In genomic region chr2:85410584-85411404, GRCh38 we compare ENCODE assay signal across 10 cellular contexts. TPM values are rescaled to one million over a fixed set of nuclear protein-coding genes. Genes with fewer than 3 reads are reported as not detected.
DNase-seq lines count a peak whose midpoint lies in the region; ATAC-seq and TF ChIP-seq lines count a peak whose summit lies in the region.
"Had no signal": no experiment of that assay in that cellular context is flagged by ENCODE, and none has a peak within 500 bp of the region (broad histone marks: within the 10 kb centered on the region; RNA-seq: fewer than 3 reads in every experiment).

No MANE protein-coding gene starts in this region.

- no peak overlapping the region for H3K27ac ChIP-seq in CD8-positive, alpha-beta memory T cell (ENCODE audit: low read depth, low read length)
- no peak overlapping the region for H3K27ac ChIP-seq in IMR-90 (ENCODE audit: insufficient read depth, low read length)
- H3K27ac ChIP-seq in mammary epithelial cell (ENCODE audit: insufficient read depth, low read depth, low read length) = no peak overlapping the region
- peak overlapping the region; percentile 91 for H3K27ac ChIP-seq in neutrophil

- H4K5ac ChIP-seq in IMR-90 (ENCODE audit: low read depth, low read length) = no peak overlapping the region

- no peak overlapping the region for H3K4me3 ChIP-seq in CD8-positive, alpha-beta memory T cell (ENCODE audit: low read length)
- no peak overlapping the region for H3K4me3 ChIP-seq in IMR-90 (ENCODE audit: insufficient read depth, low read depth, low read length)
- H3K4me3 ChIP-seq in mammary epithelial cell (replicated peaks in 1 of 3; ENCODE audit: insufficient read depth in 1 of 3, low read depth in 2 of 3, low read length in 3 of 3) = peak overlapping the region in 2 of 3 experiments; percentile 17 to 25
- H3K4me3 ChIP-seq in neutrophil (ENCODE audit: low read depth in 1 of 2, low read length in 1 of 2) = peak overlapping the region; percentile 69 to 80

- H2BK5ac ChIP-seq in IMR-90 (ENCODE audit: low read depth, low read length, poor library complexity, severe bottlenecking) = no peak overlapping the region

- H2BK120ac ChIP-seq in IMR-90 (ENCODE audit: low read depth, low read length) = no peak overlapping the region

- no peak overlapping the region; a peak in 1 of 4 replicates for H4K8ac ChIP-seq in IMR-90 (ENCODE audit: low read depth in 2 of 2, low read length in 2 of 2)

- H4K91ac ChIP-seq in IMR-90 (ENCODE audit: insufficient read depth, low read depth, low read length) = no peak overlapping the region

- CTCF ChIA-PET in CD8-positive, alpha-beta memory T cell (lab: Charles Lee) = interaction anchor here (0.7 to 14.1 kb wide), 2 partner anchors 9 to 144 kb away, joined by 3 to 327 read pairs; partner anchors contain the start of gene GGCX
- CTCF ChIA-PET in IMR-90 (lab: Yijun Ruan, JAX) (no interaction called here), mammary epithelial cell (lab: Charles Lee; ENCODE audit: low non-redundant PET) (no interaction called here)

- DNase-seq in CD8-positive, alpha-beta memory T cell = no peak
- DNase-seq in IMR-90 = no peak
- DNase-seq in mammary epithelial cell = peak; percentile 21
- no peak for DNase-seq in epidermal melanocyte (ENCODE audit: insufficient read length, low spot score)
- DNase-seq in midbrain (lab: John Stamatoyannopoulos, UW) = no peak
- no peak for DNase-seq in head of caudate nucleus
- DNase-seq: NCI-H2029 had no signal

- H3K56ac ChIP-seq in IMR-90 (ENCODE audit: extremely low read depth, insufficient read depth, low read length) = no peak overlapping the region

- POLR2A ChIA-PET in CD8-positive, alpha-beta memory T cell (lab: Charles Lee) = no interaction called here
- POLR2A ChIA-PET in IMR-90 (lab: Charles Lee; ENCODE audit: unreplicated experiment) = no interaction called here

- peaks cover 34 to 48% (median 39%) of the 10 kb centered on the region in 3 donors for H3K4me1 Mint-ChIP-seq in CD8-positive, alpha-beta memory T cell

- H3K9me1 ChIP-seq in IMR-90 (ENCODE audit: insufficient read depth, low read length) = peaks cover 8% of the 10 kb centered on the region

- TF ChIP-seq CTCF in IMR-90 (conservative IDR thresholded peaks at IDR 0.05; ENCODE audit: low read depth, low read length) = no peak
- TF ChIP-seq CTCF in mammary epithelial cell (conservative IDR thresholded peaks at IDR 0.05 in 1 of 2, IDR thresholded peaks at IDR 0.05 in 1 of 2; ENCODE audit: extremely low read depth in 1 of 2, insufficient read depth in 1 of 2, low read depth in 1 of 2, low read length in 2 of 2) = no peak
- no peak for TF ChIP-seq CTCF in neutrophil (IDR thresholded peaks at IDR 0.05)

- H3K4me2 ChIP-seq in IMR-90 (ENCODE audit: low read depth, low read length) (no peak overlapping the region), mammary epithelial cell (ENCODE audit: insufficient read depth, low read depth, low read length) (peak overlapping the region; percentile 80)

- H3K79me2 ChIP-seq in mammary epithelial cell (ENCODE audit: insufficient read depth, low read length) = peaks cover 49% of the 10 kb centered on the region

- no peak for TF ChIP-seq POLR2A in IMR-90 (IDR thresholded peaks at IDR 0.05; ENCODE audit: low read depth, low read length)

- peaks cover 44% of the 10 kb centered on the region for H3K4me1 ChIP-seq in CD8-positive, alpha-beta memory T cell (ENCODE audit: insufficient read depth, low read length)
- H3K4me1 ChIP-seq in IMR-90 (ENCODE audit: control insufficient read depth, insufficient read depth, low read length) = peaks cover 6% of the 10 kb centered on the region
- H3K4me1 ChIP-seq in mammary epithelial cell (ENCODE audit: insufficient read depth, low read length) = peaks cover 29% of the 10 kb centered on the region
- peaks cover 70 to 77% of the 10 kb centered on the region in 2 experiments for H3K4me1 ChIP-seq in neutrophil (ENCODE audit: control insufficient read depth in 1 of 2, insufficient read depth in 1 of 2, low read depth in 1 of 2, low read length in 1 of 2)

- H3K27me3 ChIP-seq in CD8-positive, alpha-beta memory T cell (ENCODE audit: insufficient read depth, low read length, poor library complexity, severe bottlenecking) = no peaks in the 10 kb centered on the region
- H3K27me3 ChIP-seq in IMR-90 (ENCODE audit: control insufficient read depth, insufficient read depth, low read length) (no peaks in the 10 kb centered on the region), mammary epithelial cell (ENCODE audit: insufficient read depth, low read length) (no peaks in the 10 kb centered on the region), neutrophil (no peaks in the 10 kb centered on the region)

- H3K4me3 Mint-ChIP-seq in CD8-positive, alpha-beta memory T cell = peak overlapping the region; percentile 67 to 91 (median 78)

- in situ Hi-C loops in IMR-90 (cut with MboI; ENCODE audit: low sequenced_read_pairs) = no loop called here
- in situ Hi-C loops in mammary epithelial cell (cut with MboI; ENCODE audit: low sequenced_read_pairs in 2 of 2) = no loop called here

- peak overlapping the region; percentile 56 for H3K4ac ChIP-seq in IMR-90 (ENCODE audit: low read depth, low read length)

- no TSS peak for BruUV-seq in IMR-90 (replicated peaks; lab: Mats Ljungman, UMichigan)
- BruUV-seq in mammary epithelial cell (replicated peaks; lab: Mats Ljungman, UMichigan) = no TSS peak

- H2AFZ ChIP-seq in IMR-90 (replicated peaks; ENCODE audit: low read length, poor library complexity) (peak overlapping the region; percentile 23), mammary epithelial cell (ENCODE audit: low read depth, low read length) (peak overlapping the region; percentile 75)

- TF ChIP-seq RAD21 in IMR-90 (IDR thresholded peaks at IDR 0.05; ENCODE audit: low read length) = no peak

- H2BK20ac ChIP-seq in IMR-90 (ENCODE audit: low read depth, low read length) = no peak overlapping the region

- peaks cover 5% of the 10 kb centered on the region in 2 donors for H3K27me3 Mint-ChIP-seq in CD8-positive, alpha-beta memory T cell

- H2AK9ac ChIP-seq in IMR-90 (replicated peaks; ENCODE audit: low read depth, low read length, poor library complexity) = peak overlapping the region; percentile 70

- peak overlapping the region; percentile 27; the same call in 1 of the 2 replicates for H2AK5ac ChIP-seq in IMR-90 (ENCODE audit: low read depth, low read length)

- no peak overlapping the region for H2BK15ac ChIP-seq in IMR-90 (ENCODE audit: low read depth, low read length)

- H3K36me3 Mint-ChIP-seq in CD8-positive, alpha-beta memory T cell = peaks cover 0 to 4% (median 0%) of the 10 kb centered on the region in 3 donors

- peak overlapping the region in 4 of 8 donors; percentile 8 to 35 (median 30) for H3K27ac Mint-ChIP-seq in CD8-positive, alpha-beta memory T cell

- H3K9me3 ChIP-seq in CD8-positive, alpha-beta memory T cell (ENCODE audit: low read length) = no peaks in the 10 kb centered on the region
- H3K9me3 ChIP-seq in IMR-90 (ENCODE audit: control insufficient read depth, insufficient read depth, low read length) (no peaks in the 10 kb centered on the region), mammary epithelial cell (replicated peaks; ENCODE audit: insufficient read depth, low read length) (no peaks in the 10 kb centered on the region), neutrophil (no peaks in the 10 kb centered on the region)

- H4K20me1 ChIP-seq in IMR-90 (ENCODE audit: insufficient read depth, low read length) (no peaks in the 10 kb centered on the region), mammary epithelial cell (ENCODE audit: insufficient read depth, low read length) (no peaks in the 10 kb centered on the region)

- WGBS in IMR-90 (ENCODE audit: extremely low coverage in 2 of 2, insufficient read length in 1 of 2), 2 experiments = 100% methylated on average over 3 of the region's 13 CpGs; no CpG with 5 or more reads in 1 of the 2 experiments
- 74% methylated on average over 8 of the region's 13 CpGs for WGBS in mammary epithelial cell (ENCODE audit: low coverage, missing lambda C conversion rate)

- H3K9ac ChIP-seq in IMR-90 (ENCODE audit: low read depth, low read length) (no peak overlapping the region), mammary epithelial cell (ENCODE audit: insufficient read depth, low read length) (no peak overlapping the region)

- dilution Hi-C loops in IMR-90 (cut with HindIII; ENCODE audit: low sequenced_read_pairs, unreplicated experiment) (no loop called here), mammary epithelial cell (cut with HindIII; ENCODE audit: low sequenced_read_pairs) (loop anchor here (5.0 kb wide), 3 partner anchors 48 to 112 kb away; partner anchors contain the start of gene TGOLN2)

- H3K9me3 Mint-ChIP-seq in CD8-positive, alpha-beta memory T cell = no peaks in the 10 kb centered on the region

- no peak overlapping the region for H3K14ac ChIP-seq in IMR-90 (replicated peaks; ENCODE audit: low read depth, low read length)

- intact Hi-C loops in IMR-90 (cut with micrococcal nuclease) (no loop called here), mammary epithelial cell (cut with micrococcal nuclease) (loop anchor here (5.0 to 10.0 kb wide), 3 partner anchors 83 to 294 kb away; partner anchors contain the start of genes TCF7L1 and TGOLN2), head of caudate nucleus (cut with DNase I) (no loop called here)

- peaks cover 10 to 54% of the 10 kb centered on the region in 2 experiments for H3K79me1 ChIP-seq in IMR-90 (ENCODE audit: low read depth in 1 of 2, low read length in 2 of 2)

- H3K36me3 ChIP-seq in CD8-positive, alpha-beta memory T cell (ENCODE audit: insufficient read depth, low read length) = no peaks in the 10 kb centered on the region
- H3K36me3 ChIP-seq in IMR-90 (ENCODE audit: control insufficient read depth, insufficient read depth, low read length) = no peaks in the 10 kb centered on the region
- no peaks in the 10 kb centered on the region for H3K36me3 ChIP-seq in mammary epithelial cell (ENCODE audit: insufficient read depth, low read length)
- no peaks in the 10 kb centered on the region for H3K36me3 ChIP-seq in neutrophil

- ATAC-seq in IMR-90 (ENCODE audit: low read depth) = no peak
- no peak for ATAC-seq in HG03039 (IDR thresholded peaks at IDR 0.05; ENCODE audit: unreplicated experiment)

- no peak overlapping the region for H3K18ac ChIP-seq in IMR-90 (ENCODE audit: low read depth, low read length)

- H3K23ac ChIP-seq in IMR-90 (ENCODE audit: low read depth, low read length) = no peak overlapping the region

RNA-seq across cellular contexts. Expression of gene CAPG, which starts 0.6 kb away (rescaled TPM):
- 10 to 100 TPM; 22.3 to 22.8 TPM for total RNA-seq in CD8-positive, alpha-beta memory T cell
- polyA plus RNA-seq in CD8-positive, alpha-beta memory T cell = 36.0 TPM
- 53.3 and 79.9 TPM in 2 replicates for total RNA-seq in IMR-90 (2012; rRNA removed)
- polyA plus RNA-seq in IMR-90 (2012; rRNA removed) = 98.3 and 122 TPM in 2 replicates
- polyA plus RNA-seq in IMR-90 (2012; cell fraction: cytosol; rRNA removed) = 106 and 143 TPM in 2 replicates
- polyA plus RNA-seq in IMR-90 (2012; cell fraction: nucleus; rRNA removed; ENCODE audit: low replicate concordance) = 43.3 and 75.0 TPM in 2 replicates
- total RNA-seq in mammary epithelial cell = 100 to 1,000 TPM; 140 to 186 TPM
- polyA plus RNA-seq in mammary epithelial cell = 342 TPM
- polyA minus RNA-seq in mammary epithelial cell = 129 TPM
- polyA plus RNA-seq: neural cell had no signal

RNA-seq across cellular contexts. Expression of gene SH2D6, which starts 7.7 kb away (rescaled TPM):
- total RNA-seq in CD8-positive, alpha-beta memory T cell = 1 to 10 TPM in 1 of 2 experiments, under 1 TPM in 1; 0.63 to 1.4 TPM
- polyA plus RNA-seq in CD8-positive, alpha-beta memory T cell = not detected
- 0.36 TPM in 1 of 2 replicates, not detected in the other for total RNA-seq in IMR-90 (2012; rRNA removed)
- polyA plus RNA-seq in IMR-90 (2012; rRNA removed) = 0.32 and 0.37 TPM in 2 replicates
- polyA plus RNA-seq in IMR-90 (2012; cell fraction: cytosol; rRNA removed) = 0.16 TPM in 1 of 2 replicates, not detected in the other
- polyA plus RNA-seq in IMR-90 (2012; cell fraction: nucleus; rRNA removed; ENCODE audit: low replicate concordance) = 1.0 and 1.2 TPM in 2 replicates
- total RNA-seq in mammary epithelial cell = under 1 TPM in 1 of 2 donors, not detected in 1; 0.78 TPM
- polyA plus RNA-seq in mammary epithelial cell = 0.06 TPM
- polyA minus RNA-seq in mammary epithelial cell = not detected
- polyA plus RNA-seq: neural cell had no signal

RNA-seq across cellular contexts. Expression of gene ELMOD3, which starts 56.2 kb away (rescaled TPM):
- total RNA-seq in CD8-positive, alpha-beta memory T cell = 10 to 100 TPM; 13.6 to 14.4 TPM
- polyA plus RNA-seq in CD8-positive, alpha-beta memory T cell = 12.2 TPM
- total RNA-seq in IMR-90 (2012; rRNA removed) (10.8 and 13.1 TPM in 2 replicates), mammary epithelial cell (10 to 100 TPM; 17.5 to 23.0 TPM)
- polyA plus RNA-seq in IMR-90 (2012; rRNA removed) (19.2 and 20.7 TPM in 2 replicates), mammary epithelial cell (14.3 TPM)
- 6.6 and 7.8 TPM in 2 replicates for polyA plus RNA-seq in IMR-90 (2012; cell fraction: cytosol; rRNA removed)
- polyA plus RNA-seq in IMR-90 (2012; cell fraction: nucleus; rRNA removed; ENCODE audit: low replicate concordance) = 72.0 and 88.6 TPM in 2 replicates
- polyA minus RNA-seq in mammary epithelial cell = 13.5 TPM

RNA-seq across cellular contexts. Expression of gene RETSAT, which starts 56.5 kb away (rescaled TPM):
- 10 to 100 TPM; 33.4 to 36.0 TPM for total RNA-seq in CD8-positive, alpha-beta memory T cell
- polyA plus RNA-seq in CD8-positive, alpha-beta memory T cell = 23.7 TPM
- total RNA-seq in IMR-90 (2012; rRNA removed) (25.0 and 32.3 TPM in 2 replicates), mammary epithelial cell (100 to 1,000 TPM in 1 of 2 donors, 10 to 100 TPM in 1; 94.7 to 157 TPM)
- polyA plus RNA-seq in IMR-90 (2012; rRNA removed) (22.8 and 25.6 TPM in 2 replicates), mammary epithelial cell (62.0 TPM)
- polyA plus RNA-seq in IMR-90 (2012; cell fraction: cytosol; rRNA removed) = 12.7 and 18.2 TPM in 2 replicates
- 30.4 and 42.7 TPM in 2 replicates for polyA plus RNA-seq in IMR-90 (2012; cell fraction: nucleus; rRNA removed; ENCODE audit: low replicate concordance)
- polyA minus RNA-seq in mammary epithelial cell = 90.5 TPM

Comparison
In these comparisons a context has a peak if more than half of its experiments do, and no peak if none do; other contexts are left out.
1. H3K4me3 ChIP-seq: peak in mammary epithelial cell (2 of 3) and neutrophil (2 of 2); none in CD8-positive, alpha-beta memory T cell (single experiment) and IMR-90 (single experiment).